35 cellular contexts compared by ENCODE assay signal in genomic region chr12:118715647-118716046, GRCh38.
"Had no signal": no experiment of that assay in that cellular context is flagged by ENCODE, and none has a peak within 500 bp of the region (broad histone marks: within the 10 kb centered on the region; RNA-seq: fewer than 3 reads in every experiment).

No MANE protein-coding gene starts in this region.

- H3K9me3 ChIP-seq: MG63 had no signal

- H3K4me3 ChIP-seq: MG63 had no signal

- H3K27me3 ChIP-seq: MG63 had no signal

- H3K36me3 ChIP-seq: MG63 had no signal

- DNase-seq: Kasumi-1, MG63, MM.1S, MV-4-11, NCI-H1048, NCI-H1092, NCI-H1092 treated with DMSO at 0.1 percent for 48 hours, NCI-H1105, NCI-H1105 treated with DMSO at 0.1 percent for 48 hours, NCI-H1417, NCI-H1417 treated with DMSO at 0.1 percent for 48 hours, NCI-H1436, NCI-H1436 treated with DMSO at 0.1 percent for 48 hours, NCI-H146, NCI-H1694, NCI-H1694 treated with DMSO at 0.1 percent for 48 hours, NCI-H187, NCI-H187 treated with DMSO at 0.1 percent for 48 hours, NCI-H1930, NCI-H2029, NCI-H2029 treated with DMSO at 0.1 percent for 48 hours, NCI-H2081, NCI-H2081 treated with DMSO at 0.1 percent for 48 hours, NCI-H2107, NCI-H2171, NCI-H2171 treated with DMSO at 0.1 percent for 48 hours, NCI-H2227 treated with DMSO at 0.1 percent for 48 hours, NCI-H226, NCI-H345, NCI-H446, NCI-H446 treated with DMSO at 0.1 percent for 48 hours, NCI-H510A, NCI-H510A treated with DMSO at 0.1 percent for 48 hours, NCI-H524, NCI-H524 treated with DMSO at 0.1 percent for 48 hours had no signal
